In the genomic region with DNA sequence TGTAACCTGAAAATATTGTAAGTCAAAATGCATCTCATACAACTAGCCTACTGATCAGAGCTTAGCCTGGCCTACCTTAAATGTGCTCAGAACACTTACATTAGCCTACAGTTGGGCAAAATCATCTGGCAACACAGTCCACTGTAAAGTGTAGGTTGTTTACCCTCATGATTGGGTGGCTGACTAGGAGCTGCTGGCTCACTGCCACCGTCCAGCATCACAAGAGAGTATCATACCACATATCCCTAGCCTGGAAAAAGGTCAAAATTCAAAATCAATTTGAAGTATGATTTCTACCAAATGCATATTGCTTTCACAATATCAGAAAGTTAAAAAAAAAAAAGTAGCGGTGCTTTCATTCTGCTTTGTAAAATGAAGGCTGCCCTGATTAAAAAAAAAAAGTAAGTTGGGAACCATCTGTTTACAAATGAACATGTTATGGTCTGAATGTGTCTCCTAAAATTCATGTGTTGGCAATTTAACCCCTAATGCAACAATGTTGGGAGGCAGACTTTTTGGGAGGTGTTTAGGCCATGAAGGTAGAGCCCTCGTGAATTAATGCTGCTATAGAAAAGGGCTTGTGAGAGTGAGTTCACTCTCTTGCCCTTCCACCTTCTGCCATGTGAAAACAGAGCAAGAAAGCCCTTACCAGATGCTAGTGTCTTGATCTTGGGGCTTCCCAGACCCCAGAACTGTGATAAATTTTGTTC, we compare ENCODE assay signal across 14 cellular contexts.
DNase-seq lines count a peak whose midpoint lies in the region; ATAC-seq and TF ChIP-seq lines count a peak whose summit lies in the region.
"Had no signal": no experiment of that assay in that cellular context is flagged by ENCODE, and none has a peak within 500 bp of the region (broad histone marks: within the 10 kb centered on the region; RNA-seq: fewer than 3 reads in every experiment).

No MANE protein-coding gene starts in this region.

- H3K4me1 ChIP-seq in breast epithelium (peaks cover 6% of the 10 kb centered on the region in 2 donors), smooth muscle cell (ENCODE audit: low read depth) (peaks cover 23% of the 10 kb centered on the region)

- H4K20me1 ChIP-seq in smooth muscle cell (ENCODE audit: low read depth) = no peaks in the 10 kb centered on the region

- H3K27me3 ChIP-seq in breast epithelium (no peaks in the 10 kb centered on the region), smooth muscle cell (ENCODE audit: low read depth) (no peaks in the 10 kb centered on the region)
- H3K27me3 ChIP-seq: stomach had no signal

- TF ChIP-seq POLR2A in breast epithelium (IDR thresholded peaks at IDR 0.05) = no peak

- peak; percentile 27 for DNase-seq in NCI-H1105 treated with DMSO at 0.1 percent for 48 hours (lab: John Stamatoyannopoulos, UW)
- DNase-seq in NCI-H1105 (lab: John Stamatoyannopoulos, UW) = no peak
- DNase-seq in NCI-H2171 (lab: John Stamatoyannopoulos, UW) = peak; percentile 34
- no peak for DNase-seq in breast epithelium (ENCODE audit: low spot score in 2 of 2)
- no peak for DNase-seq in smooth muscle cell (lab: John Stamatoyannopoulos, UW; ENCODE audit: unreplicated experiment)
- no peak for DNase-seq in stimulated activated CD8-positive, alpha-beta memory T cell treated with anti-CD3 and anti-CD28 coated beads, Interleukin-4, amount 100 ng/mL, for 48 hours
- DNase-seq in T1000 (lab: John Stamatoyannopoulos, UW) = no peak
- DNase-seq: activated CD4-positive, alpha-beta T cell treated with anti-CD3 and anti-CD28 coated beads, Interleukin-2, amount 50 U/mL, for 4 hours; CD8-positive, alpha-beta memory T cell; NCI-H226; stomach had no signal

- peaks cover 16% of the 10 kb centered on the region for H3F3A ChIP-seq in smooth muscle cell (ENCODE audit: low read depth)

- 84% methylated on average over 3 of the region's 3 CpGs for WGBS in smooth muscle cell (ENCODE audit: low lambda C conversion rate)

- no peak overlapping the region for H3K9ac ChIP-seq in smooth muscle cell (ENCODE audit: low read depth)

- no peak overlapping the region for H3K4me2 ChIP-seq in smooth muscle cell

- intact Hi-C loops in breast epithelium (cut with DNase I; ENCODE audit: low total_unique reads) = loop anchor here (10.0 kb wide), 1 partner anchor 78 kb away; no protein-coding TSS in a partner anchor

- H3K36me3 ChIP-seq in breast epithelium = no peaks in the 10 kb centered on the region
- no peaks in the 10 kb centered on the region for H3K36me3 ChIP-seq in smooth muscle cell (ENCODE audit: low read depth)
- H3K36me3 ChIP-seq: stomach had no signal

- H3K79me2 ChIP-seq in smooth muscle cell (ENCODE audit: low read depth) = no peaks in the 10 kb centered on the region

- H2AFZ ChIP-seq in smooth muscle cell (ENCODE audit: low read depth) = no peak overlapping the region

- H3K27ac ChIP-seq in breast epithelium = peak overlapping the region; percentile 90
- H3K27ac ChIP-seq in smooth muscle cell (ENCODE audit: low read depth) = peak overlapping the region; percentile 92
- H3K27ac ChIP-seq: HL-60 had no signal

- H3K9me3 ChIP-seq in breast epithelium = no peaks in the 10 kb centered on the region
- no peaks in the 10 kb centered on the region for H3K9me3 ChIP-seq in smooth muscle cell (replicated peaks; ENCODE audit: low read depth)
- H3K9me3 ChIP-seq: stomach had no signal

- H3K4me3 ChIP-seq in breast epithelium (no peak overlapping the region), smooth muscle cell (no peak overlapping the region)
- H3K4me3 ChIP-seq: lung, stomach had no signal

- ATAC-seq in GM21423 (IDR thresholded peaks at IDR 0.05; ENCODE audit: unreplicated experiment) = no peak

- no peak for TF ChIP-seq CTCF in breast epithelium (IDR thresholded peaks at IDR 0.05)
- TF ChIP-seq CTCF in smooth muscle cell (IDR thresholded peaks at IDR 0.05; ENCODE audit: borderline replicate concordance, insufficient read depth, poor library complexity, severe bottlenecking) = no peak

Comparison
In these comparisons a context has a peak if more than half of its experiments do, and no peak if none do; other contexts are left out.
1. DNase-seq: peak in NCI-H1105 treated with DMSO at 0.1 percent for 48 hours (single experiment) and NCI-H2171 (single experiment); none in NCI-H1105 (single experiment), breast epithelium (0 of 2), smooth muscle cell (single experiment), stimulated activated CD8-positive, alpha-beta memory T cell treated with anti-CD3 and anti-CD28 coated beads, Interleukin-4, amount 100 ng/mL, for 48 hours (single experiment) and T1000 (single experiment).